ENCODE assay signal across 10 cellular contexts in genomic region chr3:108432431-108432830, GRCh38.
"Had no signal": no experiment of that assay in that cellular context is flagged by ENCODE, and none has a peak within 500 bp of the region (broad histone marks: within the 10 kb centered on the region; RNA-seq: fewer than 3 reads in every experiment).

No MANE protein-coding gene starts in this region.

- H3K27ac ChIP-seq: GM23248 had no signal

- H3K4me1 Mint-ChIP-seq: GM23338, H9 had no signal

- H3K9me3 ChIP-seq: HAP-1 had no signal

- ATAC-seq: GM23338, HCT116 had no signal

- H3K4me2 ChIP-seq: GM23338 had no signal

- H3K27ac Mint-ChIP-seq: GM23338, H9, HFFc6 had no signal

- H3K4me3 ChIP-seq: GM23248, GM23338, HAP-1 had no signal

- DNase-seq: GM23248, GOT3, H7, H9, HCEC 1CT, HFFc6 had no signal

- H3K9ac ChIP-seq: GM23248 had no signal

- H3K4me3 Mint-ChIP-seq: GM23338, H9, HFFc6 had no signal

- H2AFZ ChIP-seq: GM23248, GM23338 had no signal

- H3K36me3 ChIP-seq: HAP-1 had no signal

- FAIRE-seq: H54 had no signal

- H3K4me1 ChIP-seq: HAP-1 had no signal
